1 cellular context compared by ENCODE assay signal in genomic region chr19:3707868-3708206, GRCh38.
TF ChIP-seq lines count a peak whose summit lies in the region.

No MANE protein-coding gene starts in this region.

TF ChIP-seq in A549, 52 proteins besides CTCF, POLR2A, EP300 and RAD21:
- no peak for TF ChIP-seq REST (IDR thresholded peaks at IDR 0.05)
- no peak for TF ChIP-seq ESRRA (IDR thresholded peaks at IDR 0.05; ENCODE audit: borderline replicate concordance, low read length)
- TF ChIP-seq PBX3 (IDR thresholded peaks at IDR 0.05): no peak
- no peak for TF ChIP-seq FOSL2 (IDR thresholded peaks at IDR 0.05)
- TF ChIP-seq FOSL2 (CRISPR knock-in tag; IDR thresholded peaks at IDR 0.05): no peak
- TF ChIP-seq HMGXB4 (CRISPR knock-in tag; IDR thresholded peaks at IDR 0.05; ENCODE audit: borderline replicate concordance): no peak
- no peak for TF ChIP-seq GATA3 (IDR thresholded peaks at IDR 0.05; ENCODE audit: borderline replicate concordance)
- no peak for TF ChIP-seq HDAC2 (IDR thresholded peaks at IDR 0.05)
- no peak for TF ChIP-seq MAFK (IDR thresholded peaks at IDR 0.05; ENCODE audit: partially characterized antibody)
- no peak for TF ChIP-seq HOXB5 (CRISPR knock-in tag; IDR thresholded peaks at IDR 0.05)
- no peak for TF ChIP-seq ATOH8 (CRISPR knock-in tag; IDR thresholded peaks at IDR 0.05; ENCODE audit: low read depth)
TF ChIP-seq in A549: peak in this region for 0.
